Comparison of ENCODE assay signal across 8 cellular contexts in genomic region chr12:92145481-92145730, GRCh38. TPM values are rescaled to one million over a fixed set of nuclear protein-coding genes. Genes with fewer than 3 reads are reported as not detected.
DNase-seq lines count a peak whose midpoint lies in the region; ATAC-seq lines count a peak whose summit lies in the region.

No MANE protein-coding gene starts in this region.

- peak overlapping the region; percentile 88 for H3K4me3 Mint-ChIP-seq in activated naive CD8-positive, alpha-beta T cell treated with anti-CD3 and anti-CD28 coated beads, Interleukin-2, amount 10 ng/mL, durations not matched to agents 7 days and 5 days

- POLR2A ChIA-PET in activated naive CD8-positive, alpha-beta T cell treated with anti-CD3 and anti-CD28 coated beads, Interleukin-2, amount 10 ng/mL, durations not matched to agents 7 days and 5 days (lab: Charles Lee), result interaction anchor here (0.5 to 7.1 kb wide), 85 partner anchors 11 to 784 kb away, joined by 3 to 311 read pairs (median 5); partner anchors contain the start of gene EEA1

- H3K9ac ChIP-seq in iPS-20b (ENCODE audit: low read depth, low read length), result peak overlapping the region; percentile 93

- peak overlapping the region; percentile 58 for H3K27ac ChIP-seq in iPS-20b (ENCODE audit: low read length)

- H3K36me3 ChIP-seq in iPS-20b (ENCODE audit: insufficient read depth, low read depth, low read length), result peaks cover 39% of the 10 kb centered on the region

- peak overlapping the region; percentile 95; the same call in 1 of the 2 replicates for H3K4me3 ChIP-seq in iPS-20b (ENCODE audit: low read length)

- H3K4me1 ChIP-seq in iPS-20b (ENCODE audit: insufficient read depth, low read length), result peaks cover 36% of the 10 kb centered on the region; the same call in 1 of the 2 replicates

- H3K9me3 Mint-ChIP-seq in activated naive CD8-positive, alpha-beta T cell treated with anti-CD3 and anti-CD28 coated beads, Interleukin-2, amount 10 ng/mL, durations not matched to agents 7 days and 5 days, result no peaks in the 10 kb centered on the region

- H3K27me3 ChIP-seq in iPS-20b (ENCODE audit: insufficient read depth, low read length), result no peaks in the 10 kb centered on the region

- peak overlapping the region; percentile 99 for H3K27ac Mint-ChIP-seq in activated naive CD8-positive, alpha-beta T cell treated with anti-CD3 and anti-CD28 coated beads, Interleukin-2, amount 10 ng/mL, durations not matched to agents 7 days and 5 days

- H3K9me3 ChIP-seq in iPS-20b (ENCODE audit: insufficient read depth, low read depth, low read length), result no peaks in the 10 kb centered on the region

- H3K36me3 Mint-ChIP-seq in activated naive CD8-positive, alpha-beta T cell treated with anti-CD3 and anti-CD28 coated beads, Interleukin-2, amount 10 ng/mL, durations not matched to agents 7 days and 5 days, result peaks cover 64% of the 10 kb centered on the region

- no peaks in the 10 kb centered on the region for H3K27me3 Mint-ChIP-seq in activated naive CD8-positive, alpha-beta T cell treated with anti-CD3 and anti-CD28 coated beads, Interleukin-2, amount 10 ng/mL, durations not matched to agents 7 days and 5 days

- ATAC-seq in GM18498 (IDR thresholded peaks at IDR 0.05; ENCODE audit: unreplicated experiment), result peak; percentile 15
- ATAC-seq in HG03039 (IDR thresholded peaks at IDR 0.05; ENCODE audit: unreplicated experiment), result peak; percentile 7
- ATAC-seq in activated naive CD8-positive, alpha-beta T cell treated with anti-CD3 and anti-CD28 coated beads, Interleukin-2, amount 10 ng/mL, durations not matched to agents 7 days and 5 days (ENCODE audit: low read depth), result peak; percentile 15
- ATAC-seq in stimulated activated naive CD8-positive, alpha-beta T cell treated with anti-CD3 and anti-CD28 coated beads, Interleukin-15, Interleukin-2, amounts not matched to agents 100 U/mL and 50 U/mL, for 24 hours, result peak; percentile 1
- no peak for ATAC-seq in HG03159 (IDR thresholded peaks at IDR 0.05; ENCODE audit: unreplicated experiment)

- no peak for DNase-seq in activated naive CD8-positive, alpha-beta T cell treated with anti-CD3 and anti-CD28 coated beads, Interleukin-2, amount 10 ng/mL, durations not matched to agents 7 days and 5 days
- no peak for DNase-seq in stimulated activated naive CD8-positive, alpha-beta T cell treated with anti-CD3 and anti-CD28 coated beads, Interleukin-15, Interleukin-2, amounts not matched to agents 100 U/mL and 50 U/mL, for 24 hours
- no peak for DNase-seq in COLO668 (lab: John Stamatoyannopoulos, UW; ENCODE audit: unreplicated experiment)
- no peak for DNase-seq in NCI-H1436 treated with DMSO at 0.1 percent for 48 hours (lab: John Stamatoyannopoulos, UW)

- H3K4me1 Mint-ChIP-seq in activated naive CD8-positive, alpha-beta T cell treated with anti-CD3 and anti-CD28 coated beads, Interleukin-2, amount 10 ng/mL, durations not matched to agents 7 days and 5 days, result peaks cover 27% of the 10 kb centered on the region

RNA-seq across cellular contexts. Expression of gene BTG1, which starts 0.2 kb away (rescaled TPM):
- 100 to 1,000 TPM; 249 to 255 TPM for total RNA-seq in activated naive CD8-positive, alpha-beta T cell treated with anti-CD3 and anti-CD28 coated beads, Interleukin-2, amount 10 ng/mL, durations not matched to agents 7 days and 5 days
